Comparison of ENCODE assay signal across 1 cellular context in the genomic region with DNA sequence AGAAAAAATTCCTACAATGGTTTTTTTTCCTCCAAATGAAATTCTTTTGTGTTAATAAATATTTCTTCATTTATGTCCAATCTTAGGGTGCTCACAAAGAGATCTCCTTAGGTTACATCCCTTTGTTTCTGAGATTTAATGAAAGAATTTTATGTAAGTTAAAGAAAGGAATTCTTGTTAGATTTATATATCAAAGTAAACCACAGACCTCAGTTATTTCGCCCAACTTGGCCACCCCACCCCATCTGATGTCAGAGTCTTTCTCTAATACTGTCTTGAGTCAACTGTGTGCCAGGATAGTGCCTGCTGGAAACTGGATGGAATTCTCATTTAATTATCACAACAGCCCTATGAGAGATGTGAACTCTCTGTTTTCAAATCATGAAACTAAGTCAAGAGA.
TF ChIP-seq lines count a peak whose summit lies in the region.

No MANE protein-coding gene starts in this region.

TF ChIP-seq in SK-N-SH treated with all-trans-retinoic acid at 6 μM for 48 hours, 23 proteins besides CTCF, POLR2A, EP300 and RAD21 (continued from another document):
- TF ChIP-seq, protein P1, sequence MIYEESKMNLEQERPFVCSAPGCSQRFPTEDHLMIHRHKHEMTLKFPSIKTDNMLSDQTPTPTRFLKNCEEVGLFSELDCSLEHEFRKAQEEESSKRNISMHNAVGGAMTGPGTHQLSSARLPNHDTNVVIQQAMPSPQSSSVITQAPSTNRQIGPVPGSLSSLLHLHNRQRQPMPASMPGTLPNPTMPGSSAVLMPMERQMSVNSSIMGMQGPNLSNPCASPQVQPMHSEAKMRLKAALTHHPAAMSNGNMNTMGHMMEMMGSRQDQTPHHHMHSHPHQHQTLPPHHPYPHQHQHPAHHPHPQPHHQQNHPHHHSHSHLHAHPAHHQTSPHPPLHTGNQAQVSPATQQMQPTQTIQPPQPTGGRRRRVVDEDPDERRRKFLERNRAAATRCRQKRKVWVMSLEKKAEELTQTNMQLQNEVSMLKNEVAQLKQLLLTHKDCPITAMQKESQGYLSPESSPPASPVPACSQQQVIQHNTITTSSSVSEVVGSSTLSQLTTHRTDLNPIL (CRISPR knock-in tag; IDR thresholded peaks at IDR 0.05; ENCODE audit: low read depth), result no peak
- TF ChIP-seq ARNTL (CRISPR knock-in tag; IDR thresholded peaks at IDR 0.05; ENCODE audit: borderline replicate concordance, low read depth) (no peak), ESRRG (CRISPR knock-in tag; IDR thresholded peaks at IDR 0.05) (no peak), RARB (CRISPR knock-in tag; IDR thresholded peaks at IDR 0.05) (no peak), ISL1 (CRISPR knock-in tag; IDR thresholded peaks at IDR 0.05) (no peak), PPARA (CRISPR knock-in tag; IDR thresholded peaks at IDR 0.05; ENCODE audit: borderline replicate concordance) (no peak), TCF4 (CRISPR knock-in tag; IDR thresholded peaks at IDR 0.05; ENCODE audit: borderline replicate concordance) (no peak), SNAI2 (CRISPR knock-in tag; IDR thresholded peaks at IDR 0.05) (no peak), ZNF565 (CRISPR knock-in tag; conservative IDR thresholded peaks at IDR 0.05; ENCODE audit: low read depth) (no peak), ZFP30 (CRISPR knock-in tag; IDR thresholded peaks at IDR 0.05) (no peak), CSDC2 (CRISPR knock-in tag; IDR thresholded peaks at IDR 0.05) (no peak), ZC3H10 (CRISPR knock-in tag; IDR thresholded peaks at IDR 0.05) (no peak), ZFP3 (CRISPR knock-in tag; IDR thresholded peaks at IDR 0.05) (no peak), BACH2 (CRISPR knock-in tag; IDR thresholded peaks at IDR 0.05; ENCODE audit: borderline replicate concordance) (no peak)
- TF ChIP-seq, protein P2, sequence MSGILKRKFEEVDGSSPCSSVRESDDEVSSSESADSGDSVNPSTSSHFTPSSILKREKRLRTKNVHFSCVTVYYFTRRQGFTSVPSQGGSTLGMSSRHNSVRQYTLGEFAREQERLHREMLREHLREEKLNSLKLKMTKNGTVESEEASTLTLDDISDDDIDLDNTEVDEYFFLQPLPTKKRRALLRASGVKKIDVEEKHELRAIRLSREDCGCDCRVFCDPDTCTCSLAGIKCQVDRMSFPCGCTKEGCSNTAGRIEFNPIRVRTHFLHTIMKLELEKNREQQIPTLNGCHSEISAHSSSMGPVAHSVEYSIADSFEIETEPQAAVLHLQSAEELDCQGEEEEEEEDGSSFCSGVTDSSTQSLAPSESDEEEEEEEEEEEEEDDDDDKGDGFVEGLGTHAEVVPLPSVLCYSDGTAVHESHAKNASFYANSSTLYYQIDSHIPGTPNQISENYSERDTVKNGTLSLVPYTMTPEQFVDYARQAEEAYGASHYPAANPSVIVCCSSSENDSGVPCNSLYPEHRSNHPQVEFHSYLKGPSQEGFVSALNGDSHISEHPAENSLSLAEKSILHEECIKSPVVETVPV (CRISPR knock-in tag; IDR thresholded peaks at IDR 0.05), result no peak
- TF ChIP-seq, protein P3, sequence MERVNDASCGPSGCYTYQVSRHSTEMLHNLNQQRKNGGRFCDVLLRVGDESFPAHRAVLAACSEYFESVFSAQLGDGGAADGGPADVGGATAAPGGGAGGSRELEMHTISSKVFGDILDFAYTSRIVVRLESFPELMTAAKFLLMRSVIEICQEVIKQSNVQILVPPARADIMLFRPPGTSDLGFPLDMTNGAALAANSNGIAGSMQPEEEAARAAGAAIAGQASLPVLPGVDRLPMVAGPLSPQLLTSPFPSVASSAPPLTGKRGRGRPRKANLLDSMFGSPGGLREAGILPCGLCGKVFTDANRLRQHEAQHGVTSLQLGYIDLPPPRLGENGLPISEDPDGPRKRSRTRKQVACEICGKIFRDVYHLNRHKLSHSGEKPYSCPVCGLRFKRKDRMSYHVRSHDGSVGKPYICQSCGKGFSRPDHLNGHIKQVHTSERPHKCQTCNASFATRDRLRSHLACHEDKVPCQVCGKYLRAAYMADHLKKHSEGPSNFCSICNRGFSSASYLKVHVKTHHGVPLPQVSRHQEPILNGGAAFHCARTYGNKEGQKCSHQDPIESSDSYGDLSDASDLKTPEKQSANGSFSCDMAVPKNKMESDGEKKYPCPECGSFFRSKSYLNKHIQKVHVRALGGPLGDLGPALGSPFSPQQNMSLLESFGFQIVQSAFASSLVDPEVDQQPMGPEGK (CRISPR knock-in tag; IDR thresholded peaks at IDR 0.05; ENCODE audit: borderline replicate concordance), result no peak
- TF ChIP-seq, protein P4, sequence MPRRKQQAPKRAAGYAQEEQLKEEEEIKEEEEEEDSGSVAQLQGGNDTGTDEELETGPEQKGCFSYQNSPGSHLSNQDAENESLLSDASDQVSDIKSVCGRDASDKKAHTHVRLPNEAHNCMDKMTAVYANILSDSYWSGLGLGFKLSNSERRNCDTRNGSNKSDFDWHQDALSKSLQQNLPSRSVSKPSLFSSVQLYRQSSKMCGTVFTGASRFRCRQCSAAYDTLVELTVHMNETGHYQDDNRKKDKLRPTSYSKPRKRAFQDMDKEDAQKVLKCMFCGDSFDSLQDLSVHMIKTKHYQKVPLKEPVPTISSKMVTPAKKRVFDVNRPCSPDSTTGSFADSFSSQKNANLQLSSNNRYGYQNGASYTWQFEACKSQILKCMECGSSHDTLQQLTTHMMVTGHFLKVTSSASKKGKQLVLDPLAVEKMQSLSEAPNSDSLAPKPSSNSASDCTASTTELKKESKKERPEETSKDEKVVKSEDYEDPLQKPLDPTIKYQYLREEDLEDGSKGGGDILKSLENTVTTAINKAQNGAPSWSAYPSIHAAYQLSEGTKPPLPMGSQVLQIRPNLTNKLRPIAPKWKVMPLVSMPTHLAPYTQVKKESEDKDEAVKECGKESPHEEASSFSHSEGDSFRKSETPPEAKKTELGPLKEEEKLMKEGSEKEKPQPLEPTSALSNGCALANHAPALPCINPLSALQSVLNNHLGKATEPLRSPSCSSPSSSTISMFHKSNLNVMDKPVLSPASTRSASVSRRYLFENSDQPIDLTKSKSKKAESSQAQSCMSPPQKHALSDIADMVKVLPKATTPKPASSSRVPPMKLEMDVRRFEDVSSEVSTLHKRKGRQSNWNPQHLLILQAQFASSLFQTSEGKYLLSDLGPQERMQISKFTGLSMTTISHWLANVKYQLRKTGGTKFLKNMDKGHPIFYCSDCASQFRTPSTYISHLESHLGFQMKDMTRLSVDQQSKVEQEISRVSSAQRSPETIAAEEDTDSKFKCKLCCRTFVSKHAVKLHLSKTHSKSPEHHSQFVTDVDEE (CRISPR knock-in tag; IDR thresholded peaks at IDR 0.05), result no peak
TF ChIP-seq in SK-N-SH treated with all-trans-retinoic acid at 6 μM for 48 hours: peak in this region for 0.
